In the genomic region with DNA sequence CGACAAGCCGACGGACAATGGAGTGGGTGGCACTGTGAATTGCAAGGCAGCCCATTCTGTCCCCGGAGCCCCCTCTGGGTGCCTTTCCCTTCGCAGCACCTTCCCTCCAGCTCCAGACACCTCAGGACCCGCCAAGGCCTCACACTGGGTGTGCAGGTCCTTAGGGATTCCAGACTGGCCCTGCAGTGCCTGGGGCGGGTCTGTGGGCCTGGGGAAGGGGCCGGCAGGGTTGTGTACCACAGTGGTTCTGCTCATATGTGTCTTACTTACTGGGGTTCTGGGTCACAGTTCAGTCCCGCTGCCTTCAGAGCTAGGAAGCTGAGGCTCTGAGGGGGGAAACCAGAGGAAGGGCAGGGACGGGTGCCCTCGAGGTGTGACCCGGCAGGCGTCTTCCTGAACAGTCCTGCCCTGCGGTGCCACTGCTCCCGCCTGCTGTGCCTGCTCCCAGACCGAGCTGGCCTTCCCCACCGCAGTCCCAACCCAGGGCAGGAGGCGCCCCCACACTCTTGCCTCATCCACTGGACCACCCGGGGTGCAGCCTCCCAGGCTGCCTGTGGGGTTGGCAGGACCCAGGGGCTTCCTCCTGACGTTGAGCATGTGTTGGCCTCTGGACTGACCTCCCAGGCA, we compare ENCODE assay signal across 18 cellular contexts. TPM values are rescaled to one million over a fixed set of nuclear protein-coding genes. Genes with fewer than 3 reads are reported as not detected.
DNase-seq lines count a peak whose midpoint lies in the region; ATAC-seq and TF ChIP-seq lines count a peak whose summit lies in the region.
"Had no signal": no experiment of that assay in that cellular context is flagged by ENCODE, and none has a peak within 500 bp of the region (broad histone marks: within the 10 kb centered on the region; RNA-seq: fewer than 3 reads in every experiment).

No MANE protein-coding gene starts in this region.

- 88 to 94% methylated on average over 3 to 5 of the region's 20 CpGs for WGBS in esophagus squamous epithelium, 2 donors
- no CpG with 5 or more reads among the region's 20 CpGs for WGBS in trophoblast cell (ENCODE audit: extremely low coverage, insufficient coverage, insufficient read length)

- CTCF ChIA-PET in activated CD8-positive, alpha-beta T cell treated with anti-CD3 and anti-CD28 coated beads, Interleukin-2, amount 10 ng/mL, durations not matched to agents 7 days and 5 days (lab: Charles Lee), result interaction anchor here (1.4 kb wide), 1 partner anchor 25 kb away, joined by 3 read pairs; no protein-coding TSS in a partner anchor

- peak overlapping the region; percentile 0 for H2BK120ac ChIP-seq in trophoblast cell (ENCODE audit: insufficient read depth, low read length, poor library complexity)

- H3K9me3 Mint-ChIP-seq in activated CD8-positive, alpha-beta T cell treated with anti-CD3 and anti-CD28 coated beads, Interleukin-2, amount 10 ng/mL, durations not matched to agents 7 days and 5 days (ENCODE audit: insufficient read depth), result no peaks in the 10 kb centered on the region
- H3K9me3 Mint-ChIP-seq: CD14-positive monocyte had no signal

- H3K27me3 Mint-ChIP-seq in activated CD8-positive, alpha-beta T cell treated with anti-CD3 and anti-CD28 coated beads, Interleukin-2, amount 10 ng/mL, durations not matched to agents 7 days and 5 days (ENCODE audit: low read depth), result no peaks in the 10 kb centered on the region

- H2BK12ac ChIP-seq in trophoblast cell (ENCODE audit: low read length), result peak overlapping the region; percentile 5

- peak overlapping the region in 2 of 11 experiments; percentile 30 to 41; a peak in 4 of 22 replicates for H3K9ac ChIP-seq in BLaER1 treated with 17β-estradiol and CSF1 and Interleukin-3, amounts not matched to agents 10 nM and 100 nM
- H3K9ac ChIP-seq in trophoblast cell (ENCODE audit: low read length), result no peak overlapping the region
- H3K9ac ChIP-seq: SK-N-SH had no signal

- H4K12ac ChIP-seq in trophoblast cell (ENCODE audit: low read depth, low read length), result no peak overlapping the region

- H3K4me2 ChIP-seq in BLaER1 treated with 17β-estradiol and CSF1 and Interleukin-3, amounts not matched to agents 10 nM and 100 nM, result peak overlapping the region; percentile 91 to 99 (median 95)
- H3K4me2 ChIP-seq in trophoblast cell (ENCODE audit: low read length), result no peak overlapping the region
- H3K4me2 ChIP-seq: SK-N-SH had no signal

- no peak for TF ChIP-seq POLR2A in NB4 (IDR thresholded peaks at IDR 0.05; ENCODE audit: extremely low read depth, insufficient read length)
- TF ChIP-seq POLR2A in esophagus squamous epithelium (IDR thresholded peaks at IDR 0.05), result no peak

- peak; percentile 47 for DNase-seq in NB4 (ENCODE audit: low read depth)
- DNase-seq in esophagus squamous epithelium (lab: John Stamatoyannopoulos, UW), result no peak
- DNase-seq in trophoblast cell, result no peak
- DNase-seq in activated CD8-positive, alpha-beta T cell treated with anti-CD3 and anti-CD28 coated beads, Interleukin-2, amount 10 ng/mL, durations not matched to agents 7 days and 5 days, result no peak
- no peak for DNase-seq in NCI-H1105 (lab: John Stamatoyannopoulos, UW)
- DNase-seq in foreskin keratinocyte, result no peak
- DNase-seq: H7, KG1, NCI-H1694 treated with DMSO at 0.1 percent for 48 hours, NCI-H2081 treated with DMSO at 0.1 percent for 48 hours, NCI-H2171 treated with DMSO at 0.1 percent for 48 hours, NCI-H524 treated with DMSO at 0.1 percent for 48 hours, NCI-H82, SHP77 treated with DMSO at 0.1 percent for 48 hours, SK-N-SH had no signal

- H4K91ac ChIP-seq in trophoblast cell (ENCODE audit: low read depth, low read length), result peak overlapping the region; percentile 80

- H3K27ac Mint-ChIP-seq in activated CD8-positive, alpha-beta T cell treated with anti-CD3 and anti-CD28 coated beads, Interleukin-2, amount 10 ng/mL, durations not matched to agents 7 days and 5 days, result no peak overlapping the region

- no peak overlapping the region for H3K23ac ChIP-seq in trophoblast cell (ENCODE audit: low read length)

- no peak overlapping the region for H3K4me3 Mint-ChIP-seq in activated CD8-positive, alpha-beta T cell treated with anti-CD3 and anti-CD28 coated beads, Interleukin-2, amount 10 ng/mL, durations not matched to agents 7 days and 5 days
- H3K4me3 Mint-ChIP-seq: CD14-positive monocyte had no signal

- no peaks in the 10 kb centered on the region for H4K20me1 ChIP-seq in BLaER1 treated with 17β-estradiol and CSF1 and Interleukin-3, amounts not matched to agents 10 nM and 100 nM

- no peaks in the 10 kb centered on the region for H3K36me3 Mint-ChIP-seq in activated CD8-positive, alpha-beta T cell treated with anti-CD3 and anti-CD28 coated beads, Interleukin-2, amount 10 ng/mL, durations not matched to agents 7 days and 5 days (ENCODE audit: low read depth)

- peaks cover 5% of the 10 kb centered on the region for H3K79me2 ChIP-seq in trophoblast cell (ENCODE audit: control insufficient read depth, insufficient read depth, low read length, poor library complexity)

- no peak overlapping the region for H3K4me3 ChIP-seq in BLaER1 treated with 17β-estradiol and CSF1 and Interleukin-3, amounts not matched to agents 10 nM and 100 nM
- H3K4me3 ChIP-seq in NB4 (ENCODE audit: low read depth, low read length), result no peak overlapping the region
- no peak overlapping the region for H3K4me3 ChIP-seq in esophagus squamous epithelium
- H3K4me3 ChIP-seq in trophoblast cell (ENCODE audit: low read depth, low read length), result no peak overlapping the region

- H3K79me1 ChIP-seq in trophoblast cell (ENCODE audit: low read length), result peaks cover 35% of the 10 kb centered on the region

- TF ChIP-seq CTCF in NB4 (IDR thresholded peaks at IDR 0.05; ENCODE audit: low read depth, low read length), result no peak
- no peak for TF ChIP-seq CTCF in esophagus squamous epithelium (IDR thresholded peaks at IDR 0.05)
- no peak for TF ChIP-seq CTCF in foreskin keratinocyte (conservative IDR thresholded peaks at IDR 0.05)

- H3K27ac ChIP-seq in BLaER1 treated with 17β-estradiol and CSF1 and Interleukin-3, amounts not matched to agents 10 nM and 100 nM, result peak overlapping the region in 8 of 11 experiments; percentile 1 to 95 (median 55); a peak in 11 of 22 replicates
- peak overlapping the region in 3 of 4 donors; percentile 92 to 94 (median 94) for H3K27ac ChIP-seq in esophagus squamous epithelium
- H3K27ac ChIP-seq in trophoblast cell (ENCODE audit: low read depth, low read length), result no peak overlapping the region
- no peak overlapping the region for H3K27ac ChIP-seq in foreskin keratinocyte
- H3K27ac ChIP-seq: HL-60 had no signal

- no peak overlapping the region for H4K8ac ChIP-seq in trophoblast cell (ENCODE audit: low read depth, low read length)

- POLR2A ChIA-PET in activated CD8-positive, alpha-beta T cell treated with anti-CD3 and anti-CD28 coated beads, Interleukin-2, amount 10 ng/mL, durations not matched to agents 7 days and 5 days (lab: Charles Lee), result interaction anchor here (1.3 kb wide), 1 partner anchor 24 kb away, joined by 5 read pairs; no protein-coding TSS in a partner anchor

- intact Hi-C loops in esophagus squamous epithelium (cut with DNase I), result no loop called here

- no peak overlapping the region for H2AFZ ChIP-seq in trophoblast cell (ENCODE audit: insufficient read depth, low read length, poor library complexity)

- peak overlapping the region; percentile 89 for H2AK5ac ChIP-seq in trophoblast cell (ENCODE audit: low read length)

- no peaks in the 10 kb centered on the region for H3K36me3 ChIP-seq in BLaER1 treated with 17β-estradiol and CSF1 and Interleukin-3, amounts not matched to agents 10 nM and 100 nM
- H3K36me3 ChIP-seq in esophagus squamous epithelium (no peaks in the 10 kb centered on the region), trophoblast cell (ENCODE audit: control insufficient read depth in 1 of 2, insufficient read depth in 2 of 2, low read length in 2 of 2) (no peaks in the 10 kb centered on the region)

- no peak overlapping the region for H3K18ac ChIP-seq in trophoblast cell (ENCODE audit: low read length)

- no peaks in the 10 kb centered on the region for H3K27me3 ChIP-seq in BLaER1 treated with 17β-estradiol and CSF1 and Interleukin-3, amounts not matched to agents 10 nM and 100 nM
- H3K27me3 ChIP-seq in esophagus squamous epithelium (peaks cover 0 to 29% (median 0%) of the 10 kb centered on the region in 4 donors), trophoblast cell (ENCODE audit: insufficient read depth, low read length) (no peaks in the 10 kb centered on the region), foreskin keratinocyte (no peaks in the 10 kb centered on the region)

- H3K4me1 Mint-ChIP-seq in activated CD8-positive, alpha-beta T cell treated with anti-CD3 and anti-CD28 coated beads, Interleukin-2, amount 10 ng/mL, durations not matched to agents 7 days and 5 days (ENCODE audit: low read depth), result peaks cover 38% of the 10 kb centered on the region

- H2BK5ac ChIP-seq in trophoblast cell (ENCODE audit: low read depth, low read length, poor library complexity), result no peak overlapping the region

- peaks cover 97 to 100% (median 99%) of the 10 kb centered on the region in 10 experiments for H3K4me1 ChIP-seq in BLaER1 treated with 17β-estradiol and CSF1 and Interleukin-3, amounts not matched to agents 10 nM and 100 nM
- H3K4me1 ChIP-seq in esophagus squamous epithelium (peaks cover 19 to 54% (median 45%) of the 10 kb centered on the region in 3 donors), trophoblast cell (ENCODE audit: control insufficient read depth in 1 of 2, insufficient read depth in 2 of 2, low read length in 2 of 2) (peaks cover 28 to 31% of the 10 kb centered on the region in 2 experiments), foreskin keratinocyte (peaks cover 23% of the 10 kb centered on the region)

- no peak for ATAC-seq in activated CD8-positive, alpha-beta T cell treated with anti-CD3 and anti-CD28 coated beads, Interleukin-2, amount 10 ng/mL, durations not matched to agents 7 days and 5 days
- ATAC-seq in foreskin keratinocyte, result no peak

- H3K9me3 ChIP-seq in BLaER1 treated with 17β-estradiol and CSF1 and Interleukin-3, amounts not matched to agents 10 nM and 100 nM (replicated peaks in 1 of 11), result peaks cover 0 to 5% (median 0%) of the 10 kb centered on the region in 11 experiments; a peak in 4 of 22 replicates
- H3K9me3 ChIP-seq in esophagus squamous epithelium, result no peaks in the 10 kb centered on the region
- peaks cover 3% of the 10 kb centered on the region for H3K9me3 ChIP-seq in trophoblast cell (ENCODE audit: insufficient read depth, low read depth, low read length)
- H3K9me3 ChIP-seq: SK-N-SH had no signal

- H3K4ac ChIP-seq in trophoblast cell (ENCODE audit: low read depth, low read length), result no peak overlapping the region

- H3K14ac ChIP-seq in trophoblast cell (ENCODE audit: low read length), result no peak overlapping the region

RNA-seq across cellular contexts. Expression of gene SLCO4A1, which starts 16.3 kb away (rescaled TPM):
- total RNA-seq in esophagus squamous epithelium (10 to 100 TPM in 3 of 4 donors, 1 to 10 TPM in 1; 6.7 to 22.1 (median 14.4) TPM), foreskin keratinocyte (2.3 and 2.4 TPM in 2 replicates)
- polyA plus RNA-seq in trophoblast cell (2013), result 63.6 and 64.8 TPM in 2 replicates
- 10 to 100 TPM; 79.4 to 79.9 TPM for total RNA-seq in activated CD8-positive, alpha-beta T cell treated with anti-CD3 and anti-CD28 coated beads, Interleukin-2, amount 10 ng/mL, durations not matched to agents 7 days and 5 days
- polyA plus RNA-seq in foreskin keratinocyte, result 1.5 and 1.9 TPM in 2 replicates

Comparison
In these comparisons a context has a peak if more than half of its experiments do, and no peak if none do; other contexts are left out.
1. H3K27ac ChIP-seq: peak in BLaER1 treated with 17β-estradiol and CSF1 and Interleukin-3, amounts not matched to agents 10 nM and 100 nM (8 of 11) and esophagus squamous epithelium (3 of 4); none in trophoblast cell (single experiment) and foreskin keratinocyte (single experiment).